13 cellular contexts compared by ENCODE assay signal in the genomic region with DNA sequence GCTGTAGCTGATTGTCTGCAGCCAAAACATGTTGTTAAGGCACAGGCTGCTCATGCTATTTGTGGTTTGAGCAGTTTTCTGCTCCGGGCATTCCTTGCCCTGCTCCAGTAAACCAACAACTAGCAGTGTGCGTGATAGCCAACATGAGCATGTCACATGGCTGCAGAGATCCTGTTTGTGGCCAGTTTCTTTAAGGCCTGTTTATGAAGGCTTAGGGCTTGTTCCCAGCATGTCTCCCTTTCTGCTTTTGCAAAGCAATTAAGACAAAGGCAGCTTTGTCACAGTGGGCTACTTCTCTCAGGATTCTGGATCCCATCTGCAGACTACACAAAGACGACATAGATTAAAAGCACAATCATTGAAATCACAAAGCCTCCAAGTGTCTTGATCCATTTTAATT.
DNase-seq lines count a peak whose midpoint lies in the region; ATAC-seq lines count a peak whose summit lies in the region.
"Had no signal": no experiment of that assay in that cellular context is flagged by ENCODE, and none has a peak within 500 bp of the region (broad histone marks: within the 10 kb centered on the region; RNA-seq: fewer than 3 reads in every experiment).

No MANE protein-coding gene starts in this region.

- ATAC-seq in GM19324 (IDR thresholded peaks at IDR 0.05; ENCODE audit: low FRiP score, unreplicated experiment): no peak
- ATAC-seq in stimulated activated naive CD8-positive, alpha-beta T cell treated with anti-CD3 and anti-CD28 coated beads, Interleukin-15, amount 100 ng/mL, for 72 hours: no peak
- ATAC-seq: CD8-positive, alpha-beta T cell had no signal

- H3K4me1 Mint-ChIP-seq in stimulated activated naive CD8-positive, alpha-beta T cell treated with anti-CD3 and anti-CD28 coated beads, Interleukin-15, amount 100 ng/mL, for 72 hours: no peaks in the 10 kb centered on the region
- H3K4me1 Mint-ChIP-seq: activated naive CD4-positive, alpha-beta T cell treated with anti-CD3 and anti-CD28 coated beads, Interleukin-2, amount 10 ng/mL, durations not matched to agents 7 days and 5 days; IgD-negative memory B cell had no signal

- intact Hi-C loops in posterior vena cava (cut with DNase I): no loop called here

- no peaks in the 10 kb centered on the region for H3K27me3 Mint-ChIP-seq in stimulated activated naive CD8-positive, alpha-beta T cell treated with anti-CD3 and anti-CD28 coated beads, Interleukin-15, amount 100 ng/mL, for 72 hours
- H3K27me3 Mint-ChIP-seq: activated naive CD4-positive, alpha-beta T cell treated with anti-CD3 and anti-CD28 coated beads, Interleukin-2, amount 10 ng/mL, durations not matched to agents 7 days and 5 days had no signal

- no peak overlapping the region for H3K4me3 Mint-ChIP-seq in stimulated activated naive CD8-positive, alpha-beta T cell treated with anti-CD3 and anti-CD28 coated beads, Interleukin-15, amount 100 ng/mL, for 72 hours
- H3K4me3 Mint-ChIP-seq: activated naive CD4-positive, alpha-beta T cell treated with anti-CD3 and anti-CD28 coated beads, Interleukin-2, amount 10 ng/mL, durations not matched to agents 7 days and 5 days; CD8-positive, alpha-beta T cell; IgD-negative memory B cell had no signal

- no peak overlapping the region for H3K27ac Mint-ChIP-seq in stimulated activated naive CD8-positive, alpha-beta T cell treated with anti-CD3 and anti-CD28 coated beads, Interleukin-15, amount 100 ng/mL, for 72 hours
- H3K27ac Mint-ChIP-seq: activated naive CD4-positive, alpha-beta T cell treated with anti-CD3 and anti-CD28 coated beads, Interleukin-2, amount 10 ng/mL, durations not matched to agents 7 days and 5 days; CD8-positive, alpha-beta T cell; IgD-negative memory B cell had no signal

- in situ Hi-C loops in SK-MEL-5 (cut with HindIII; ENCODE audit: low pct_unique_long_range_greater_than_20kb, low sequenced_read_pairs): no loop called here

- DNase-seq in ELF-1 (ENCODE audit: low read depth, low spot score) (peak; percentile 15), SK-MEL-5 (ENCODE audit: low read depth, low spot score) (peak; percentile 100), glomerular visceral epithelial cell (ENCODE audit: extremely low spot score) (peak; percentile 8), pons (ENCODE audit: low spot score) (peak; percentile 99), DMS53 (lab: John Stamatoyannopoulos, UW) (no peak), posterior vena cava (ENCODE audit: low spot score) (no peak)
- no peak for DNase-seq in stimulated activated naive CD8-positive, alpha-beta T cell treated with anti-CD3 and anti-CD28 coated beads, Interleukin-15, amount 100 ng/mL, for 72 hours
- DNase-seq: activated naive CD4-positive, alpha-beta T cell treated with anti-CD3 and anti-CD28 coated beads, Interleukin-2, amount 10 ng/mL, durations not matched to agents 7 days and 5 days; CD8-positive, alpha-beta T cell; NCI-H226; SHP77 treated with DMSO at 0.1 percent for 48 hours had no signal

- peaks cover 0 to under 1% of the 10 kb centered on the region in 2 donors for H3K9me3 Mint-ChIP-seq in stimulated activated naive CD8-positive, alpha-beta T cell treated with anti-CD3 and anti-CD28 coated beads, Interleukin-15, amount 100 ng/mL, for 72 hours
- H3K9me3 Mint-ChIP-seq: activated naive CD4-positive, alpha-beta T cell treated with anti-CD3 and anti-CD28 coated beads, Interleukin-2, amount 10 ng/mL, durations not matched to agents 7 days and 5 days; CD8-positive, alpha-beta T cell had no signal

Comparison
In these comparisons a context has a peak if more than half of its experiments do, and no peak if none do; other contexts are left out.
1. DNase-seq: peak in ELF-1 (single experiment), SK-MEL-5 (single experiment), glomerular visceral epithelial cell (single experiment) and pons (single experiment); none in DMS53 (single experiment), stimulated activated naive CD8-positive, alpha-beta T cell treated with anti-CD3 and anti-CD28 coated beads, Interleukin-15, amount 100 ng/mL, for 72 hours (0 of 2) and posterior vena cava (single experiment).